ENCODE assay signal across 10 cellular contexts in the genomic region with DNA sequence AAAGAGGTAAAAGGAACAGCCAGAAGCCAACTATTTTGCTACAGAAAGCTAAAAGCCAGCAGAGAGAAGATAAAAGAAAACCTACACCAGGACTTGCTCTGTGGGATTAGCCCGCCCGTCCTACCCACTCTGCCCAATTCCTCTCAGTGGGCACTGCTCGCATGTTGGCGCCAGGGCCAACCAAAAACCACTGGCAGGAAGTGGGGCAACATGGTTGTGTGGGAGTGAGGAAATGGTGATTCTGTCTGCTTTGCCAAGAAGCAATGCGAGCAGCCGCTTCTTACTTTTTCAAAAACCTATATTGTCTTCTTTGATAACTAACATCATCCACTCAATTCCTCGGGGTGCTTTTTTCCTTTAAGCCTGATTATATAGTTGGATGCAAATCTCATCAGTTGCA. TPM values are rescaled to one million over a fixed set of nuclear protein-coding genes. Genes with fewer than 3 reads are reported as not detected.
DNase-seq lines count a peak whose midpoint lies in the region; ATAC-seq and TF ChIP-seq lines count a peak whose summit lies in the region.
"Had no signal": no experiment of that assay in that cellular context is flagged by ENCODE, and none has a peak within 500 bp of the region (broad histone marks: within the 10 kb centered on the region; RNA-seq: fewer than 3 reads in every experiment).

No MANE protein-coding gene starts in this region.

- peak overlapping the region; percentile 63 for H3K4me3 Mint-ChIP-seq in activated T-cell treated with anti-CD3 and anti-CD28 coated beads, Interleukin-2, amount 50 U/mL, for 4 hours
- H3K4me3 Mint-ChIP-seq in naive thymus-derived CD4-positive, alpha-beta T cell = peak overlapping the region; percentile 47 to 88 (median 69)

- H3K79me2 ChIP-seq in OCI-LY7 (ENCODE audit: insufficient read depth, low read depth, low read length) = no peaks in the 10 kb centered on the region

- no peaks in the 10 kb centered on the region for H3K27me3 ChIP-seq in BLaER1
- H3K27me3 ChIP-seq in naive thymus-derived CD4-positive, alpha-beta T cell (ENCODE audit: control insufficient read depth in 2 of 2, insufficient read depth in 2 of 2, low read length in 2 of 2) = no peaks in the 10 kb centered on the region

- BruUV-seq in OCI-LY7 (replicated peaks; lab: Mats Ljungman, UMichigan) = no TSS peak

- H3K9ac ChIP-seq in BLaER1 = peak overlapping the region; percentile 65

- ATAC-seq in activated T-cell treated with anti-CD3 and anti-CD28 coated beads, Interleukin-2, amount 50 U/mL, for 4 hours = no peak
- ATAC-seq in naive thymus-derived CD4-positive, alpha-beta T cell = no peak
- no peak for ATAC-seq in HG03521 (IDR thresholded peaks at IDR 0.05; ENCODE audit: unreplicated experiment)
- no peak for ATAC-seq in HG02970 (IDR thresholded peaks at IDR 0.05; ENCODE audit: low FRiP score, unreplicated experiment)

- H3K27ac ChIP-seq in BLaER1 (peak overlapping the region; percentile 65), OCI-LY7 (ENCODE audit: low read depth, low read length, poor library complexity, severe bottlenecking) (no peak overlapping the region)
- peak overlapping the region; percentile 15 for H3K27ac ChIP-seq in naive thymus-derived CD4-positive, alpha-beta T cell (ENCODE audit: low read depth, low read length)

- no peak for TF ChIP-seq CTCF in OCI-LY7 (conservative IDR thresholded peaks at IDR 0.05; ENCODE audit: low read length)

- peak overlapping the region; percentile 17; the same call in 1 of the 2 replicates for H3K4me3 ChIP-seq in BLaER1
- peak overlapping the region; percentile 39 for H3K4me3 ChIP-seq in naive thymus-derived CD4-positive, alpha-beta T cell (ENCODE audit: low read length)
- H3K4me3 ChIP-seq in OCI-LY7 (ENCODE audit: low read depth, low read length, poor library complexity, severe bottlenecking) = no peak overlapping the region

- H4K20me1 ChIP-seq in BLaER1 (peaks cover 16% of the 10 kb centered on the region; the same call in 1 of the 2 replicates), OCI-LY7 (ENCODE audit: insufficient read depth, low read length) (no peaks in the 10 kb centered on the region)

- H3K9me3 ChIP-seq in BLaER1 (no peaks in the 10 kb centered on the region; the same call in 1 of the 2 replicates), OCI-LY7 (ENCODE audit: low read length) (no peaks in the 10 kb centered on the region)
- H3K9me3 ChIP-seq in naive thymus-derived CD4-positive, alpha-beta T cell (ENCODE audit: control insufficient read depth in 2 of 3, low read length in 3 of 3) = no peaks in the 10 kb centered on the region

- H3K27ac Mint-ChIP-seq in naive thymus-derived CD4-positive, alpha-beta T cell = peak overlapping the region; percentile 51 to 92 (median 79)

- H3K27me3 Mint-ChIP-seq in activated T-cell treated with anti-CD3 and anti-CD28 coated beads, Interleukin-2, amount 50 U/mL, for 4 hours (ENCODE audit: low read depth) = no peaks in the 10 kb centered on the region
- H3K27me3 Mint-ChIP-seq in naive thymus-derived CD4-positive, alpha-beta T cell = no peaks in the 10 kb centered on the region

- H3K4me2 ChIP-seq in BLaER1 = peak overlapping the region; percentile 87
- H3K4me2 ChIP-seq in OCI-LY7 (ENCODE audit: low read length) = no peak overlapping the region

- DNase-seq in NOMO-1 treated with dmso at 0.1 percent for 144 hours (lab: John Stamatoyannopoulos, UW; ENCODE audit: unreplicated experiment) (peak; percentile 58), RKO (ENCODE audit: low spot score) (no peak), OCI-LY7 (ENCODE audit: low spot score) (no peak)
- DNase-seq in activated T-cell treated with anti-CD3 and anti-CD28 coated beads, Interleukin-2, amount 50 U/mL, for 4 hours = peak; percentile 37
- peak in 7 of 9 donors; percentile 13 to 45 (median 40) for DNase-seq in naive thymus-derived CD4-positive, alpha-beta T cell

- POLR2A ChIA-PET in naive thymus-derived CD4-positive, alpha-beta T cell (lab: Charles Lee) = interaction anchor here (0.9 to 4.5 kb wide), 5 partner anchors 12 to 80 kb away, joined by 3 to 49 read pairs (median 3); partner anchors contain the start of gene APOA1
- POLR2A ChIA-PET in OCI-LY7 (lab: Charles Lee) = interaction anchor here (1.2 to 1.3 kb wide), 2 partner anchors 9 to 16 kb away, joined by 3 read pairs; no protein-coding TSS in a partner anchor

- peaks cover 62% of the 10 kb centered on the region for H3K4me1 Mint-ChIP-seq in activated T-cell treated with anti-CD3 and anti-CD28 coated beads, Interleukin-2, amount 50 U/mL, for 4 hours (ENCODE audit: low read depth)
- H3K4me1 Mint-ChIP-seq in naive thymus-derived CD4-positive, alpha-beta T cell = peaks cover 51 to 71% (median 66%) of the 10 kb centered on the region in 7 donors

- no peaks in the 10 kb centered on the region for H3K9me2 ChIP-seq in OCI-LY7 (ENCODE audit: insufficient read depth, low read length)

- peaks cover 63% of the 10 kb centered on the region for H3K4me1 ChIP-seq in BLaER1
- peaks cover 56 to 70% of the 10 kb centered on the region in 2 donors for H3K4me1 ChIP-seq in naive thymus-derived CD4-positive, alpha-beta T cell (ENCODE audit: control insufficient read depth in 2 of 2, insufficient read depth in 2 of 2, low read length in 2 of 2)
- H3K4me1 ChIP-seq in OCI-LY7 (ENCODE audit: insufficient read depth, low read length, poor library complexity, severe bottlenecking) = peaks cover 28% of the 10 kb centered on the region

- no peak overlapping the region for H2AFZ ChIP-seq in OCI-LY7 (ENCODE audit: low read length)

- intact Hi-C loops in naive thymus-derived CD4-positive, alpha-beta T cell (cut with micrococcal nuclease) = loop anchor here (2.0 to 10.0 kb wide), 4 partner anchors 79 to 963 kb away; partner anchors contain the start of genes BUD13 (in 1 of the 2) and SIK3 (in 1 of the 2)
- intact Hi-C loops in OCI-LY7 (cut with micrococcal nuclease; ENCODE audit: unreplicated experiment) = no loop called here

- H3K36me3 ChIP-seq in BLaER1 (peaks cover 24% of the 10 kb centered on the region), OCI-LY7 (ENCODE audit: insufficient read depth, low read length) (peaks cover 75% of the 10 kb centered on the region)
- peaks cover 4 to 28% (median 9%) of the 10 kb centered on the region in 3 experiments for H3K36me3 ChIP-seq in naive thymus-derived CD4-positive, alpha-beta T cell (ENCODE audit: control insufficient read depth in 2 of 3, insufficient read depth in 3 of 3, low read length in 3 of 3)

- no peaks in the 10 kb centered on the region for H3K9me3 Mint-ChIP-seq in activated T-cell treated with anti-CD3 and anti-CD28 coated beads, Interleukin-2, amount 50 U/mL, for 4 hours
- no peaks in the 10 kb centered on the region for H3K9me3 Mint-ChIP-seq in naive thymus-derived CD4-positive, alpha-beta T cell

- CTCF ChIA-PET in naive thymus-derived CD4-positive, alpha-beta T cell (lab: Charles Lee) = interaction anchor here (0.6 to 4.3 kb wide), 5 partner anchors 15 to 333 kb away, joined by 3 to 51 read pairs (median 4); partner anchors contain the start of genes APOA1 and APOA5
- CTCF ChIA-PET in OCI-LY7 (lab: Charles Lee; ENCODE audit: unreplicated experiment) = interaction anchor here (1.0 kb wide), 1 partner anchor 15 kb away, joined by 3 read pairs; no protein-coding TSS in a partner anchor

- peaks cover 30% of the 10 kb centered on the region for H3K36me3 Mint-ChIP-seq in activated T-cell treated with anti-CD3 and anti-CD28 coated beads, Interleukin-2, amount 50 U/mL, for 4 hours (ENCODE audit: insufficient read depth)
- H3K36me3 Mint-ChIP-seq in naive thymus-derived CD4-positive, alpha-beta T cell = peaks cover 4 to 39% (median 17%) of the 10 kb centered on the region in 5 donors

RNA-seq across cellular contexts. Expression of gene APOA1, which starts 14.2 kb away (rescaled TPM):
- 1 to 10 TPM; 1.4 to 2.9 (median 2.1) TPM for total RNA-seq in activated T-cell treated with anti-CD3 and anti-CD28 coated beads, Interleukin-2, amount 50 U/mL, for 4 hours
- under 1 TPM; 0.24 to 0.70 (median 0.51) TPM for total RNA-seq in naive thymus-derived CD4-positive, alpha-beta T cell
- polyA plus RNA-seq in naive thymus-derived CD4-positive, alpha-beta T cell = not detected
- total RNA-seq in OCI-LY7 (2014; rRNA removed; shearing (Covaris generic)) = 0.22 TPM in 1 of 2 replicates, not detected in the other
- 0.41 TPM in 1 of 2 replicates, not detected in the other for total RNA-seq in OCI-LY7 (2022)
- total RNA-seq: subcutaneous adipose tissue had no signal

RNA-seq across cellular contexts. Expression of gene APOC3, which starts 21.9 kb away (rescaled TPM):
- 1 to 10 TPM in 2 of 3 donors, under 1 TPM in 1; 0.82 to 4.0 (median 2.0) TPM for total RNA-seq in activated T-cell treated with anti-CD3 and anti-CD28 coated beads, Interleukin-2, amount 50 U/mL, for 4 hours
- not detected for total RNA-seq in naive thymus-derived CD4-positive, alpha-beta T cell
- polyA plus RNA-seq in naive thymus-derived CD4-positive, alpha-beta T cell = not detected
- not detected in 2 replicates for total RNA-seq in OCI-LY7 (2014; rRNA removed; shearing (Covaris generic))
- total RNA-seq in OCI-LY7 (2022) = not detected in 2 replicates
- total RNA-seq: subcutaneous adipose tissue had no signal

RNA-seq across cellular contexts. Expression of gene APOA4, which starts 28.5 kb away (rescaled TPM):
- not detected for total RNA-seq in activated T-cell treated with anti-CD3 and anti-CD28 coated beads, Interleukin-2, amount 50 U/mL, for 4 hours
- not detected for total RNA-seq in naive thymus-derived CD4-positive, alpha-beta T cell
- polyA plus RNA-seq in naive thymus-derived CD4-positive, alpha-beta T cell = not detected
- not detected in 2 replicates for total RNA-seq in OCI-LY7 (2014; rRNA removed; shearing (Covaris generic))
- total RNA-seq in OCI-LY7 (2022) = not detected in 2 replicates
- total RNA-seq: mucosa of gallbladder, subcutaneous adipose tissue had no signal

RNA-seq across cellular contexts. Expression of gene APOA5, which starts 60.0 kb away (rescaled TPM):
- not detected for total RNA-seq in activated T-cell treated with anti-CD3 and anti-CD28 coated beads, Interleukin-2, amount 50 U/mL, for 4 hours
- not detected for total RNA-seq in naive thymus-derived CD4-positive, alpha-beta T cell
- polyA plus RNA-seq in naive thymus-derived CD4-positive, alpha-beta T cell = not detected
- total RNA-seq in OCI-LY7 (2014; rRNA removed; shearing (Covaris generic)) = not detected in 2 replicates
- total RNA-seq in OCI-LY7 (2022) = not detected in 2 replicates
- total RNA-seq: subcutaneous adipose tissue had no signal

Comparison
In these comparisons a context has a peak if more than half of its experiments do, and no peak if none do; other contexts are left out.
1. DNase-seq: peak in NOMO-1 treated with dmso at 0.1 percent for 144 hours (single experiment), activated T-cell treated with anti-CD3 and anti-CD28 coated beads, Interleukin-2, amount 50 U/mL, for 4 hours (single experiment) and naive thymus-derived CD4-positive, alpha-beta T cell (7 of 9); none in RKO (single experiment) and OCI-LY7 (single experiment).